Comparison of ENCODE assay signal across 8 cellular contexts in genomic region chr5:40754381-40755092, GRCh38. TPM values are rescaled to one million over a fixed set of nuclear protein-coding genes. Genes with fewer than 3 reads are reported as not detected.
DNase-seq lines count a peak whose midpoint lies in the region; ATAC-seq and TF ChIP-seq lines count a peak whose summit lies in the region.

No MANE protein-coding gene starts in this region.

- H3K4me3 ChIP-seq in right atrium auricular region, result peak overlapping the region; percentile 72 to 90

- DNase-seq in right atrium auricular region (ENCODE audit: low spot score), result no peak
- DNase-seq in cardiac septum (ENCODE audit: low spot score), result no peak
- peak; percentile 52 for DNase-seq in RKO (ENCODE audit: low spot score)
- DNase-seq in glomerular visceral epithelial cell (ENCODE audit: extremely low spot score), result peak; percentile 25
- no peak for DNase-seq in substantia nigra (lab: John Stamatoyannopoulos, UW)
- DNase-seq in left colon, result no peak
- DNase-seq in iPS-NIHi7 (ENCODE audit: extremely low spot score), result no peak

- ATAC-seq in HG02870 (IDR thresholded peaks at IDR 0.05; ENCODE audit: unreplicated experiment), result peak; percentile 19
- no peak for ATAC-seq in left colon

- no peak for TF ChIP-seq CTCF in right atrium auricular region (IDR thresholded peaks at IDR 0.05)

- H3K4me1 ChIP-seq in right atrium auricular region, result peaks cover 0 to 16% of the 10 kb centered on the region in 2 donors

- intact Hi-C loops in cardiac septum (cut with DNase I) (loop anchor here (1.0 to 5.0 kb wide), 2 partner anchors 81 to 128 kb away; partner anchors contain the start of gene RPL37), left colon (cut with DNase I, micrococcal nuclease) (loop anchor here in 1 of 2 donors (5.0 to 10.0 kb wide), 2 partner anchors 83 to 120 kb away; partner anchors contain the start of gene RPL37)

- H3K9me3 ChIP-seq in right atrium auricular region, result no peaks in the 10 kb centered on the region

- no peaks in the 10 kb centered on the region for H3K27me3 ChIP-seq in right atrium auricular region

- H3K27ac ChIP-seq in right atrium auricular region, result peak overlapping the region; percentile 88 to 95
- H3K27ac ChIP-seq in substantia nigra (ENCODE audit: low read depth, low read length, poor library complexity, severe bottlenecking), result peak overlapping the region; percentile 72

- H3K36me3 ChIP-seq in right atrium auricular region, result no peaks in the 10 kb centered on the region

RNA-seq across cellular contexts. Expression of gene TTC33, which starts 1.2 kb away (rescaled TPM):
- total RNA-seq in right atrium auricular region (10 to 100 TPM; 10.2 to 16.7 TPM), cardiac septum (19.1 TPM), left colon (10 to 100 TPM; 15.0 to 15.8 TPM)

RNA-seq across cellular contexts. Expression of gene PRKAA1, which starts 43.6 kb away (rescaled TPM):
- total RNA-seq in right atrium auricular region (10 to 100 TPM; 43.0 to 52.5 TPM), cardiac septum (50.5 TPM), left colon (100 to 1,000 TPM in 1 of 2 donors, 10 to 100 TPM in 1; 95.4 to 108 TPM)

Comparison
In these comparisons a context has a peak if more than half of its experiments do, and no peak if none do; other contexts are left out.
1. DNase-seq: peak in RKO (single experiment) and glomerular visceral epithelial cell (single experiment); none in right atrium auricular region (single experiment), cardiac septum (single experiment), substantia nigra (0 of 49), left colon (0 of 2) and iPS-NIHi7 (single experiment).